Comparison of ENCODE assay signal across 31 cellular contexts in the genomic region with DNA sequence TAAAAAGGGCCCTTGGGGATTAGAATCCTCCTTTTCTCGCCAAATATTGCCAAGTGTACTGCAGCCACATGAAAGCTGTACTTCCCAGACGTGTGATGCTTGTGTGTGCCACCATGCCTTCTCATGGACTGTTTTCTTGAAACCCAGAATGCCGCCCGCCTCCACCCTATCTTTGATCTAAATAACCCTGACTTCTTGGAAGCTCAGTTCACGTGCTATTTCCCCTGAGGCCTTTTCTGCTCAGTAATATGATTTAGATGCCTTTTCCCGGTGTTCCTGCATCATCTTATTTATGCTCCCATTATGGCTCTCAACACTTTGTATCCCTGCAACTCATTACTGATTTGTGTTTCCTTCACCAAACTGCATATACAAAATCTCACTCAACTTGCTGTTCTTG.
"Had no signal": no experiment of that assay in that cellular context is flagged by ENCODE, and none has a peak within 500 bp of the region (broad histone marks: within the 10 kb centered on the region; RNA-seq: fewer than 3 reads in every experiment).

No MANE protein-coding gene starts in this region.

- H3K27me3 ChIP-seq: adrenal gland, body of pancreas, foreskin keratinocyte, gastrocnemius medialis, heart right ventricle, hepatocyte had no signal

- H3K27me3 Mint-ChIP-seq: activated B cell treated with CpG ODN at 0.5 μM for 24 hours; activated CD8-positive, alpha-beta T cell treated with anti-CD3 and anti-CD28 coated beads for 36 hours; activated naive CD4-positive, alpha-beta T cell treated with anti-CD3 and anti-CD28 coated beads, Interleukin-2, amount 50 U/mL, for 24 hours; activated naive CD8-positive, alpha-beta T cell treated with anti-CD3 and anti-CD28 coated beads, Interleukin-2, amount 50 U/mL, for 24 hours; T-helper 17 cell had no signal

- DNase-seq: activated B cell treated with CpG ODN at 0.5 μM for 24 hours; activated CD4-positive, alpha-beta T cell treated with anti-CD3 and anti-CD28 coated beads for 48 hours; activated CD4-positive, alpha-beta T cell treated with anti-CD3 and anti-CD28 coated beads, Interleukin-2, amount 50 U/mL, for 1 hour; activated CD4-positive, alpha-beta T cell treated with anti-CD3 and anti-CD28 coated beads, Interleukin-2, amount 50 U/mL, for 48 hours; activated CD8-positive, alpha-beta memory T cell treated with anti-CD3 and anti-CD28 coated beads for 24 hours; activated CD8-positive, alpha-beta T cell treated with anti-CD3 and anti-CD28 coated beads for 36 hours; activated effector memory CD4-positive, alpha-beta T cell treated with anti-CD3 and anti-CD28 coated beads, Interleukin-2, amount 50 U/mL, for 16 hours; activated naive CD4-positive, alpha-beta T cell treated with anti-CD3 and anti-CD28 coated beads for 36 hours; activated naive CD8-positive, alpha-beta T cell treated with anti-CD3 and anti-CD28 coated beads for 36 hours; activated naive CD8-positive, alpha-beta T cell treated with anti-CD3 and anti-CD28 coated beads, Interleukin-2, amount 50 U/mL, for 24 hours; activated T-cell treated with anti-CD3 and anti-CD28 coated beads, Interleukin-2, amount 50 U/mL, for 48 hours; adrenal gland; amygdala; aorta; body of pancreas; caudate nucleus; cortex of kidney; dermis blood vessel endothelial cell; effector CD4-positive, alpha-beta T cell; foreskin keratinocyte; gastrocnemius medialis; heart right ventricle; T-helper 17 cell; T1000; WERI-Rb-1 had no signal

- H3K79me2 ChIP-seq: hepatocyte had no signal

- H3K27ac ChIP-seq: adrenal gland, body of pancreas, foreskin keratinocyte, gastrocnemius medialis, heart right ventricle, hepatocyte, WERI-Rb-1 had no signal

- H3K4me3 Mint-ChIP-seq: activated B cell treated with CpG ODN at 0.5 μM for 24 hours; activated CD8-positive, alpha-beta T cell treated with anti-CD3 and anti-CD28 coated beads for 36 hours; activated naive CD4-positive, alpha-beta T cell treated with anti-CD3 and anti-CD28 coated beads for 36 hours; activated naive CD4-positive, alpha-beta T cell treated with anti-CD3 and anti-CD28 coated beads, Interleukin-2, amount 50 U/mL, for 24 hours; activated naive CD8-positive, alpha-beta T cell treated with anti-CD3 and anti-CD28 coated beads for 36 hours; activated naive CD8-positive, alpha-beta T cell treated with anti-CD3 and anti-CD28 coated beads, Interleukin-2, amount 50 U/mL, for 24 hours; activated T-helper 1 cell treated with anti-CD3 and anti-CD28 coated beads, Interleukin-12 subunit alpha, Interleukin-12 subunit beta, Interleukin-2, Interleukin-4 antibody, amounts not matched to agents 30 ng/mL and 10 ng/mL and 1 ng/mL, durations not matched to agents 14 hours and 24 hours and 36 hours; T-helper 17 cell; T-helper 2 cell treated with Interferon-gamma antibody and Interleukin-4, amounts not matched to agents 5 μg/mL and 100 μg/mL, for 36 hours had no signal

- H2AFZ ChIP-seq: hepatocyte had no signal

- H3K9me3 ChIP-seq: adrenal gland, body of pancreas, gastrocnemius medialis had no signal

- H3K9me3 Mint-ChIP-seq: activated CD8-positive, alpha-beta T cell treated with anti-CD3 and anti-CD28 coated beads for 36 hours; activated naive CD4-positive, alpha-beta T cell treated with anti-CD3 and anti-CD28 coated beads, Interleukin-2, amount 50 U/mL, for 24 hours; activated naive CD8-positive, alpha-beta T cell treated with anti-CD3 and anti-CD28 coated beads, Interleukin-2, amount 50 U/mL, for 24 hours; activated T-helper 2 cell treated with anti-CD3 and anti-CD28 coated beads, Interferon-gamma antibody, Interleukin-2, Interleukin-4, amounts not matched to agents 10 μg/mL and 5 μg/mL and 100 μg/mL, durations not matched to agents 14 hours and 24 hours and 36 hours; T-helper 2 cell treated with Interferon-gamma antibody and Interleukin-4, amounts not matched to agents 5 μg/mL and 100 μg/mL, for 36 hours had no signal

- H3K27ac Mint-ChIP-seq: activated B cell treated with CpG ODN at 0.5 μM for 24 hours; activated CD8-positive, alpha-beta T cell treated with anti-CD3 and anti-CD28 coated beads for 36 hours; activated naive CD4-positive, alpha-beta T cell treated with anti-CD3 and anti-CD28 coated beads for 36 hours; activated naive CD8-positive, alpha-beta T cell treated with anti-CD3 and anti-CD28 coated beads for 36 hours; activated naive CD8-positive, alpha-beta T cell treated with anti-CD3 and anti-CD28 coated beads, Interleukin-2, amount 50 U/mL, for 24 hours; activated T-helper 1 cell treated with anti-CD3 and anti-CD28 coated beads, Interleukin-12 subunit alpha, Interleukin-12 subunit beta, Interleukin-2, Interleukin-4 antibody, amounts not matched to agents 30 ng/mL and 10 ng/mL and 1 ng/mL, durations not matched to agents 14 hours and 24 hours and 36 hours; activated T-helper 2 cell treated with anti-CD3 and anti-CD28 coated beads, Interferon-gamma antibody, Interleukin-2, Interleukin-4, amounts not matched to agents 10 μg/mL and 5 μg/mL and 100 μg/mL, durations not matched to agents 14 hours and 24 hours and 36 hours; T-helper 17 cell; T-helper 2 cell treated with Interferon-gamma antibody and Interleukin-4, amounts not matched to agents 5 μg/mL and 100 μg/mL, for 36 hours had no signal

- H3K36me3 ChIP-seq: adrenal gland, gastrocnemius medialis, heart right ventricle had no signal

- H3K4me1 ChIP-seq: adrenal gland, body of pancreas, gastrocnemius medialis had no signal

- H3K4me2 ChIP-seq: hepatocyte had no signal

- H3K4me3 ChIP-seq: adrenal gland, body of pancreas, gastrocnemius medialis, heart right ventricle, hepatocyte had no signal

- ATAC-seq: activated CD4-positive, CD25-positive, alpha-beta regulatory T cell treated with anti-CD3 and anti-CD28 coated beads, Interleukin-2, amount 50 U/mL, for 24 hours; activated CD8-positive, alpha-beta T cell treated with anti-CD3 and anti-CD28 coated beads for 36 hours; activated naive CD8-positive, alpha-beta T cell treated with anti-CD3 and anti-CD28 coated beads, Interleukin-2, amount 50 U/mL, for 24 hours; body of pancreas; gastrocnemius medialis; heart right ventricle; T-helper 17 cell had no signal
